ENCODE assay signal across 8 cellular contexts in the genomic region with DNA sequence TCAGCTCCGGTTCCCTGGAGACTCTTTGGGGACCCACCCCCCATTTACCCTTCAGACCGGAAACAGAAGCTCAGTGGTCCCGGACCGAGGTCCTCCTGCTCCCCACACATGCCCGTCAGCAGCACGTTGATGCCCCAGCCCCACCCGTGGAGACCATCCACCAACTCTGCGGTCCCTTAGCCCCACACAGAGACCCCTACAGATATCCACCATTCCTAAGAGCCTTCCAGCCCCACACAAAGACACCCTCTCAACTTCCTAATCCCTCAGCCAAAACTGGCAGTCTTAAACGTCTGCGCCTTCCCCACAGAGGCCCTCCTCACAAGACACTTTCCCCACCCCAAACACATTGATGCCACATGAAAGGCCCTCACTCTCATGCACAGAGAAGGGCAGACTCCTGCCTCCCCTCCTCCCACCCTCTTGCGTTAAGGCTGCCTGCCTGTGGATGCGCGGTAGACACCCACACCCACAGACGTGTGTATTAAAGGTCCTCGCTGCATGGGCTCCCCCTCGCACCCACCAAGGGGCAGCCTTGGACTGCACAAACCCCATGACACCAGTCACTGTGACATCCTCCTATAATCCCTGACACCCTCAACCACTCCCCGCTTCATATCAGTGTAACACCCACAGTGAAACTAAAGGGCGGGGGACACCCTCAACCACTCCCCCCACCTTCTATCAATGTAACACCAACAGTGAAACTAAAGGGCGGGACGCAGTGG. TPM values are rescaled to one million over a fixed set of nuclear protein-coding genes. Genes with fewer than 3 reads are reported as not detected.
DNase-seq lines count a peak whose midpoint lies in the region; ATAC-seq and TF ChIP-seq lines count a peak whose summit lies in the region.

No MANE protein-coding gene starts in this region.

- H3K36me3 Mint-ChIP-seq in natural killer cell treated with Interleukin-12 subunit alpha and Interleukin-12 subunit beta and Interleukin-15 and Interleukin-18, amount 100 ng/mL, for 72 hours = peaks cover 18% of the 10 kb centered on the region

- no peaks in the 10 kb centered on the region for H3K27me3 Mint-ChIP-seq in natural killer cell treated with Interleukin-12 subunit alpha and Interleukin-12 subunit beta and Interleukin-15 and Interleukin-18, amount 100 ng/mL, for 72 hours

- H3K9me3 Mint-ChIP-seq in natural killer cell treated with Interleukin-12 subunit alpha and Interleukin-12 subunit beta and Interleukin-15 and Interleukin-18, amount 100 ng/mL, for 72 hours = no peaks in the 10 kb centered on the region

- H3K27ac Mint-ChIP-seq in natural killer cell treated with Interleukin-12 subunit alpha and Interleukin-12 subunit beta and Interleukin-15 and Interleukin-18, amount 100 ng/mL, for 72 hours = peak overlapping the region; percentile 92 to 97

- DNase-seq in LNCaP clone FGC (ENCODE audit: low read depth) = no peak
- peak; percentile 79 for DNase-seq in activated CD8-positive, alpha-beta memory T cell treated with anti-CD3 and anti-CD28 coated beads for 24 hours
- DNase-seq in erythroblast (lab: John Stamatoyannopoulos, UW) = peak; percentile 71 to 78
- peak; percentile 84 for DNase-seq in natural killer cell treated with Interleukin-12 subunit alpha and Interleukin-12 subunit beta and Interleukin-15 and Interleukin-18, amount 100 ng/mL, for 72 hours (ENCODE audit: low spot score)
- DNase-seq in NK-92 treated with Interleukin-12 subunit alpha and Interleukin-12 subunit beta, amount 100 ng/mL, for 24 hours (lab: John Stamatoyannopoulos, UW) = no peak

- peak overlapping the region; percentile 98 for H3K4me3 Mint-ChIP-seq in natural killer cell treated with Interleukin-12 subunit alpha and Interleukin-12 subunit beta and Interleukin-15 and Interleukin-18, amount 100 ng/mL, for 72 hours

- H3K4me1 Mint-ChIP-seq in natural killer cell treated with Interleukin-12 subunit alpha and Interleukin-12 subunit beta and Interleukin-15 and Interleukin-18, amount 100 ng/mL, for 72 hours (ENCODE audit: low read depth in 2 of 2) = peaks cover 56 to 63% of the 10 kb centered on the region in 2 donors

- ATAC-seq in GM18907 (IDR thresholded peaks at IDR 0.05; ENCODE audit: unreplicated experiment) (peak; percentile 12), GM18519 (IDR thresholded peaks at IDR 0.05; ENCODE audit: low FRiP score, unreplicated experiment) (no peak), GM21717 (IDR thresholded peaks at IDR 0.05; ENCODE audit: unreplicated experiment) (no peak)
- ATAC-seq in natural killer cell treated with Interleukin-12 subunit alpha and Interleukin-12 subunit beta and Interleukin-15 and Interleukin-18, amount 100 ng/mL, for 72 hours = peak; percentile 83 to 88

- TF ChIP-seq POLR2A in erythroblast (IDR thresholded peaks at IDR 0.05; ENCODE audit: low read length) = no peak

- H3K4me3 ChIP-seq in LNCaP clone FGC (ENCODE audit: low read depth, low read length) = peak overlapping the region; percentile 80

- TF ChIP-seq CTCF in LNCaP clone FGC (IDR thresholded peaks at IDR 0.05; ENCODE audit: control insufficient read depth, extremely low read depth, insufficient read depth) = no peak

RNA-seq across cellular contexts. Expression of a gene that starts 34.9 kb away (rescaled TPM):
- 100 to 1,000 TPM; 122 to 192 TPM for total RNA-seq in natural killer cell treated with Interleukin-12 subunit alpha and Interleukin-12 subunit beta and Interleukin-15 and Interleukin-18, amount 100 ng/mL, for 72 hours

RNA-seq across cellular contexts. Expression of a gene that starts 58.2 kb away (rescaled TPM):
- 1 to 10 TPM; 2.6 to 6.8 TPM for total RNA-seq in natural killer cell treated with Interleukin-12 subunit alpha and Interleukin-12 subunit beta and Interleukin-15 and Interleukin-18, amount 100 ng/mL, for 72 hours

Comparison
In these comparisons a context has a peak if more than half of its experiments do, and no peak if none do; other contexts are left out.
1. ATAC-seq: peak in GM18907 (single experiment) and natural killer cell treated with Interleukin-12 subunit alpha and Interleukin-12 subunit beta and Interleukin-15 and Interleukin-18, amount 100 ng/mL, for 72 hours (2 of 2); none in GM18519 (single experiment) and GM21717 (single experiment).
2. DNase-seq: peak in activated CD8-positive, alpha-beta memory T cell treated with anti-CD3 and anti-CD28 coated beads for 24 hours (single experiment), erythroblast (2 of 2) and natural killer cell treated with Interleukin-12 subunit alpha and Interleukin-12 subunit beta and Interleukin-15 and Interleukin-18, amount 100 ng/mL, for 72 hours (single experiment); none in LNCaP clone FGC (single experiment) and NK-92 treated with Interleukin-12 subunit alpha and Interleukin-12 subunit beta, amount 100 ng/mL, for 24 hours (single experiment).